In genomic region chr21:34639250-34639649, GRCh38 we compare ENCODE assay signal across 28 cellular contexts. TPM values are rescaled to one million over a fixed set of nuclear protein-coding genes. Genes with fewer than 3 reads are reported as not detected.
"Had no signal": no experiment of that assay in that cellular context is flagged by ENCODE, and none has a peak within 500 bp of the region (broad histone marks: within the 10 kb centered on the region; RNA-seq: fewer than 3 reads in every experiment).

No MANE protein-coding gene starts in this region.

- H3K27ac Mint-ChIP-seq: activated CD4-positive, alpha-beta memory T cell treated with anti-CD3 and anti-CD28 coated beads for 36 hours had no signal

- H3K4me3 Mint-ChIP-seq: neural crest cell; stimulated activated memory B cell treated with anti-CD40 and anti-IgM and Interleukin-4, amounts not matched to agents 10 μg/mL and 1 μg/mL and 100 μg/mL, for 72 hours; stimulated activated naive CD8-positive, alpha-beta T cell treated with anti-CD3 and anti-CD28 coated beads, Interleukin-15, amount 100 ng/mL, for 72 hours had no signal

- H3K27ac ChIP-seq: epithelial cell of prostate, esophagus squamous epithelium, heart right ventricle, pancreas, prostate gland, thyroid gland, upper lobe of left lung had no signal

- H3K4me3 ChIP-seq: heart right ventricle, pancreas, prostate gland, thyroid gland, upper lobe of left lung had no signal

- H3K9me3 Mint-ChIP-seq: activated CD4-positive, alpha-beta memory T cell treated with anti-CD3 and anti-CD28 coated beads for 36 hours; activated T-cell treated with anti-CD3 and anti-CD28 coated beads, Interleukin-2, amount 50 U/mL, for 4 hours; naive thymus-derived CD8-positive, alpha-beta T cell; stimulated activated naive CD8-positive, alpha-beta T cell treated with anti-CD3 and anti-CD28 coated beads, Interleukin-15, amount 100 ng/mL, for 72 hours had no signal

- DNase-seq: activated CD4-positive, alpha-beta T cell treated with anti-CD3 and anti-CD28 coated beads for 4 hours; activated CD4-positive, CD25-positive, alpha-beta regulatory T cell; activated naive CD4-positive, alpha-beta T cell; activated T-cell treated with anti-CD3 and anti-CD28 coated beads, Interleukin-2, amount 50 U/mL, for 4 hours; amygdala; dermis blood vessel endothelial cell; effector CD8-positive, alpha-beta T cell; esophagus squamous epithelium; foreskin melanocyte; heart right ventricle; naive thymus-derived CD8-positive, alpha-beta T cell; nucleus accumbens; pancreas; retina; small intestine; stimulated activated CD4-positive, alpha-beta T cell treated with anti-CD3 and anti-CD28 coated beads, Interleukin-4, amount 100 ng/mL, for 4 hours; stimulated activated CD8-positive, alpha-beta memory T cell treated with anti-CD3 and anti-CD28 coated beads, Interleukin-4, amount 100 ng/mL, for 48 hours; stimulated activated naive CD8-positive, alpha-beta T cell treated with anti-CD3 and anti-CD28 coated beads, Interleukin-15, amount 100 ng/mL, for 72 hours; thyroid gland; upper lobe of left lung had no signal

- H3K9me3 ChIP-seq: esophagus squamous epithelium, heart right ventricle, pancreas, prostate gland, thyroid gland, upper lobe of left lung had no signal

- ATAC-seq: heart right ventricle; naive thymus-derived CD8-positive, alpha-beta T cell; pancreas; sciatic nerve; stimulated activated memory B cell treated with anti-CD40 and anti-IgM and Interleukin-4, amounts not matched to agents 10 μg/mL and 1 μg/mL and 100 μg/mL, for 72 hours had no signal

- H3K27me3 Mint-ChIP-seq: activated CD4-positive, alpha-beta memory T cell treated with anti-CD3 and anti-CD28 coated beads for 36 hours had no signal

- H3K27me3 ChIP-seq: pancreas, thyroid gland, upper lobe of left lung had no signal

- H3K36me3 Mint-ChIP-seq: activated CD4-positive, alpha-beta memory T cell treated with anti-CD3 and anti-CD28 coated beads for 36 hours; naive thymus-derived CD8-positive, alpha-beta T cell; stimulated activated memory B cell treated with anti-CD40 and anti-IgM and Interleukin-4, amounts not matched to agents 10 μg/mL and 1 μg/mL and 100 μg/mL, for 72 hours had no signal

- H3K36me3 ChIP-seq: esophagus squamous epithelium, heart right ventricle, pancreas, prostate gland, thyroid gland, upper lobe of left lung had no signal

- H3K4me1 Mint-ChIP-seq: neural crest cell had no signal

- H3K4me1 ChIP-seq: pancreas, prostate gland had no signal

RNA-seq across cellular contexts. Expression of gene CLIC6, which starts 29.5 kb away (rescaled TPM):
- total RNA-seq: bronchial epithelial cell, dermis blood vessel endothelial cell, glomerular endothelial cell had no signal
